14 cellular contexts compared by ENCODE assay signal in genomic region chr20:53764416-53764800, GRCh38.
A peak's percentile ranks its signal among the peaks of the same experiment; 100 is the strongest.
DNase-seq lines count a peak whose midpoint lies in the region; ATAC-seq, FAIRE-seq and TF ChIP-seq lines count a peak whose summit lies in the region.
"Had no signal": no experiment of that assay in that cellular context is flagged by ENCODE, and none has a peak within 500 bp of the region (broad histone marks: within the 10 kb centered on the region; RNA-seq: fewer than 3 reads in every experiment).

No MANE protein-coding gene starts in this region.

- intact Hi-C loops in CD14-positive monocyte (cut with micrococcal nuclease) (no loop called here), mucosa of descending colon (cut with DNase I, micrococcal nuclease) (no loop called here)

- H2BK5ac ChIP-seq in neuronal stem cell (ENCODE audit: low read length), result no peak overlapping the region

- H3K27me3 Mint-ChIP-seq in CD14-positive monocyte (ENCODE audit: low read depth in 3 of 3), result peaks cover 0 to 3% (median 0%) of the 10 kb centered on the region in 3 donors
- H3K27me3 Mint-ChIP-seq: B cell had no signal

- H3K9me2 ChIP-seq in DOHH2 (replicated peaks; ENCODE audit: control insufficient read depth, low read length), result no peaks in the 10 kb centered on the region

- peak overlapping the region; percentile 25 for H3K4me2 ChIP-seq in DOHH2 (ENCODE audit: low read length)
- peak overlapping the region; percentile 65 for H3K4me2 ChIP-seq in fibroblast of lung (ENCODE audit: extremely low read depth, insufficient read depth, low read length)
- peak overlapping the region; percentile 34 for H3K4me2 ChIP-seq in neuronal stem cell (ENCODE audit: insufficient read depth, low read length, poor library complexity, severe bottlenecking)

- peaks cover 5% of the 10 kb centered on the region for H3K27me3 ChIP-seq in DOHH2 (ENCODE audit: control insufficient read depth, low read length)
- H3K27me3 ChIP-seq in SJCRH30, result no peaks in the 10 kb centered on the region
- H3K27me3 ChIP-seq in fibroblast of lung (ENCODE audit: control insufficient read depth, insufficient read depth, low read length), result no peaks in the 10 kb centered on the region
- no peaks in the 10 kb centered on the region for H3K27me3 ChIP-seq in neuronal stem cell (ENCODE audit: control insufficient read depth in 3 of 3, insufficient read depth in 3 of 3, low read depth in 1 of 3, low read length in 3 of 3)
- no peaks in the 10 kb centered on the region for H3K27me3 ChIP-seq in small intestine (ENCODE audit: control insufficient read depth in 2 of 2, insufficient read depth in 2 of 2, low read length in 2 of 2)

- H3K9ac ChIP-seq in fibroblast of lung (ENCODE audit: insufficient read depth, low read length) (no peak overlapping the region), neuronal stem cell (ENCODE audit: low read depth, low read length, poor library complexity) (no peak overlapping the region)

- H3K27ac ChIP-seq in DOHH2 (ENCODE audit: low read depth, low read length) (no peak overlapping the region), SJCRH30 (peak overlapping the region; percentile 11), fibroblast of lung (ENCODE audit: insufficient read depth, low read length) (peak overlapping the region; percentile 40), neuronal stem cell (replicated peaks; ENCODE audit: low read length) (no peak overlapping the region), small intestine (ENCODE audit: low read depth in 1 of 2, low read length in 1 of 2) (peak overlapping the region in 1 of 2 donors; percentile 76)
- H3K27ac ChIP-seq: HL-60 had no signal

- H2BK120ac ChIP-seq in neuronal stem cell (ENCODE audit: low read depth, low read length), result no peak overlapping the region

- no peak overlapping the region for H4K8ac ChIP-seq in neuronal stem cell (ENCODE audit: low read depth, low read length)

- H3K79me2 ChIP-seq in DOHH2 (ENCODE audit: control insufficient read depth, low read length) (no peaks in the 10 kb centered on the region), fibroblast of lung (ENCODE audit: control insufficient read depth, insufficient read depth, low read length) (no peaks in the 10 kb centered on the region)

- no peak overlapping the region for H3K23ac ChIP-seq in neuronal stem cell (ENCODE audit: low read depth, low read length, poor library complexity)

- no peak for FAIRE-seq in small intestine (lab: Jason Lieb, UNC)

- H3K4me1 ChIP-seq in DOHH2 (ENCODE audit: control insufficient read depth, low read length) (peaks cover 24% of the 10 kb centered on the region), SJCRH30 (peaks cover 12% of the 10 kb centered on the region), fibroblast of lung (ENCODE audit: control insufficient read depth, extremely low read depth, insufficient read depth, low read length) (peaks cover 5% of the 10 kb centered on the region), neuronal stem cell (ENCODE audit: control insufficient read depth in 2 of 2, insufficient read depth in 1 of 2, low read depth in 1 of 2, low read length in 2 of 2) (peaks cover 7 to 9% of the 10 kb centered on the region in 2 donors), mucosa of descending colon (ENCODE audit: low read depth) (peaks cover 9% of the 10 kb centered on the region), small intestine (ENCODE audit: control insufficient read depth in 2 of 2, insufficient read depth in 1 of 2, low read depth in 1 of 2, low read length in 1 of 2) (peaks cover 0 to 4% of the 10 kb centered on the region in 2 donors)

- WGBS in neuronal stem cell (ENCODE audit: extremely low coverage in 2 of 2, insufficient read length in 2 of 2, insufficient replicate concordance in 1 of 2), 2 donors, result no CpG with 5 or more reads among the region's 2 CpGs
- 26 to 33% (median 28%) methylated on average over 2 of the region's 2 CpGs for WGBS in small intestine, 3 donors

- no peaks in the 10 kb centered on the region for H4K20me1 ChIP-seq in DOHH2 (ENCODE audit: control insufficient read depth, insufficient read depth, low read depth, low read length)
- H4K20me1 ChIP-seq in fibroblast of lung (ENCODE audit: control insufficient read depth, extremely low read depth, insufficient read depth, low read length), result no peaks in the 10 kb centered on the region

- no peak overlapping the region for H3K18ac ChIP-seq in neuronal stem cell (ENCODE audit: low read length)

- TF ChIP-seq CTCF in DOHH2 (IDR thresholded peaks at IDR 0.05; ENCODE audit: low read depth, low read length, poor library complexity, severe bottlenecking) (no peak), fibroblast of lung (conservative IDR thresholded peaks at IDR 0.05 in 1 of 2, IDR thresholded peaks at IDR 0.05 in 1 of 2; ENCODE audit: low read depth in 1 of 2, low read length in 2 of 2) (no peak), CD14-positive monocyte (IDR thresholded peaks at IDR 0.05) (no peak), mucosa of descending colon (IDR thresholded peaks at IDR 0.05) (no peak)

- no peak overlapping the region for H3K4me3 Mint-ChIP-seq in CD14-positive monocyte
- H3K4me3 Mint-ChIP-seq: B cell had no signal

- peaks cover 11% of the 10 kb centered on the region for H3K4me1 Mint-ChIP-seq in CD14-positive monocyte

- H2BK12ac ChIP-seq in neuronal stem cell (ENCODE audit: low read length), result no peak overlapping the region

- no peaks in the 10 kb centered on the region for H3K79me1 ChIP-seq in neuronal stem cell (ENCODE audit: low read depth, low read length)

- no peak overlapping the region for H3K27ac Mint-ChIP-seq in CD14-positive monocyte
- H3K27ac Mint-ChIP-seq: B cell had no signal

- H2BK15ac ChIP-seq in neuronal stem cell (ENCODE audit: low read length), result no peak overlapping the region

- no peaks in the 10 kb centered on the region for H3K9me3 ChIP-seq in DOHH2 (ENCODE audit: control insufficient read depth, insufficient read depth, low read length)
- H3K9me3 ChIP-seq in SJCRH30 (replicated peaks), result no peaks in the 10 kb centered on the region
- no peaks in the 10 kb centered on the region for H3K9me3 ChIP-seq in fibroblast of lung (ENCODE audit: control insufficient read depth, insufficient read depth, low read depth, low read length)
- H3K9me3 ChIP-seq in neuronal stem cell (replicated peaks in 1 of 2; ENCODE audit: control insufficient read depth in 2 of 2, insufficient read depth in 1 of 2, low read depth in 1 of 2, low read length in 2 of 2), result no peaks in the 10 kb centered on the region
- H3K9me3 ChIP-seq in mucosa of descending colon, result no peaks in the 10 kb centered on the region
- H3K9me3 ChIP-seq in small intestine (ENCODE audit: control insufficient read depth, low read depth), result no peaks in the 10 kb centered on the region

- no peaks in the 10 kb centered on the region for H3K36me3 Mint-ChIP-seq in CD14-positive monocyte

- no peak overlapping the region for H3K14ac ChIP-seq in neuronal stem cell (ENCODE audit: low read length)

- H3F3A ChIP-seq in DOHH2 (ENCODE audit: control insufficient read depth, insufficient read depth), result no peaks in the 10 kb centered on the region

- no peak overlapping the region for H3K4ac ChIP-seq in neuronal stem cell (ENCODE audit: low read length)

- H3K4me3 ChIP-seq in DOHH2 (ENCODE audit: low read length), result no peak overlapping the region
- H3K4me3 ChIP-seq in SJCRH30, result peak overlapping the region; percentile 54
- H3K4me3 ChIP-seq in fibroblast of lung (replicated peaks in 1 of 4; ENCODE audit: control extremely low read depth in 1 of 4, insufficient read depth in 1 of 4, low read depth in 3 of 4, low read length in 4 of 4), result no peak overlapping the region
- H3K4me3 ChIP-seq in neuronal stem cell (ENCODE audit: low read length in 2 of 2), result peak overlapping the region in 1 of 2 donors; percentile 33
- no peak overlapping the region for H3K4me3 ChIP-seq in mucosa of descending colon
- no peak overlapping the region for H3K4me3 ChIP-seq in small intestine (ENCODE audit: low read depth in 1 of 2, low read length in 2 of 2)

- no peaks in the 10 kb centered on the region for H3K36me3 ChIP-seq in DOHH2 (ENCODE audit: control insufficient read depth, low read length)
- H3K36me3 ChIP-seq in SJCRH30, result no peaks in the 10 kb centered on the region
- H3K36me3 ChIP-seq in fibroblast of lung (ENCODE audit: control insufficient read depth, insufficient read depth, low read length), result no peaks in the 10 kb centered on the region
- no peaks in the 10 kb centered on the region for H3K36me3 ChIP-seq in neuronal stem cell (replicated peaks in 1 of 2; ENCODE audit: control insufficient read depth in 2 of 2, insufficient read depth in 2 of 2, low read length in 2 of 2)
- H3K36me3 ChIP-seq in mucosa of descending colon (ENCODE audit: low read depth), result no peaks in the 10 kb centered on the region
- H3K36me3 ChIP-seq in small intestine (ENCODE audit: control insufficient read depth in 2 of 2, insufficient read depth in 2 of 2, low read length in 2 of 2), result no peaks in the 10 kb centered on the region

- ATAC-seq in mucosa of descending colon (no peak), GM21723 (IDR thresholded peaks at IDR 0.05; ENCODE audit: unreplicated experiment) (no peak)

- H2AFZ ChIP-seq in fibroblast of lung (ENCODE audit: low read length), result peak overlapping the region; percentile 66
- peak overlapping the region; percentile 81 for H2AFZ ChIP-seq in neuronal stem cell (ENCODE audit: low read length)

- no peak overlapping the region for H4K91ac ChIP-seq in neuronal stem cell (ENCODE audit: low read depth, low read length, poor library complexity)

- DNase-seq in SJCRH30 (no peak), fibroblast of lung (ENCODE audit: low read depth in 2 of 2) (no peak), neuronal stem cell (ENCODE audit: low spot score) (no peak), CD14-positive monocyte (ENCODE audit: low spot score) (no peak), mucosa of descending colon (no peak), small intestine (no peak)
- DNase-seq: activated CD4-positive, alpha-beta T cell treated with anti-CD3 and anti-CD28 coated beads for 1 hour; effector memory CD4-positive, alpha-beta T cell; EL; stimulated activated CD8-positive, alpha-beta memory T cell treated with anti-CD3 and anti-CD28 coated beads, Interleukin-4, amount 100 ng/mL, for 48 hours had no signal

- no peak overlapping the region for H2AK5ac ChIP-seq in neuronal stem cell (ENCODE audit: low read depth, low read length)

- H3K9me3 Mint-ChIP-seq in CD14-positive monocyte, result no peaks in the 10 kb centered on the region

Comparison
In these comparisons a context has a peak if more than half of its experiments do, and no peak if none do; other contexts are left out.
1. H3K27ac ChIP-seq: peak in SJCRH30 (single experiment) and fibroblast of lung (single experiment); none in DOHH2 (single experiment) and neuronal stem cell (single experiment).
2. Peak in every context shown above with its lines, with median percentiles within 50 percentile points of each other: H3K4me2 ChIP-seq.